ENCODE assay signal across 21 cellular contexts in genomic region chr2:38683766-38684165, GRCh38.
"Had no signal": no experiment of that assay in that cellular context is flagged by ENCODE, and none has a peak within 500 bp of the region (broad histone marks: within the 10 kb centered on the region; RNA-seq: fewer than 3 reads in every experiment).

No MANE protein-coding gene starts in this region.

- FAIRE-seq: endometrium, frontal cortex had no signal

- H3K4me3 Mint-ChIP-seq: naive B cell; nephron progenitor cell; stimulated activated memory B cell treated with anti-CD40 and anti-IgM and Interleukin-4, amounts not matched to agents 10 μg/mL and 1 μg/mL and 100 μg/mL, for 72 hours had no signal

- H3K9me3 Mint-ChIP-seq: naive B cell; nephron progenitor cell; stimulated activated memory B cell treated with anti-CD40 and anti-IgM and Interleukin-4, amounts not matched to agents 10 μg/mL and 1 μg/mL and 100 μg/mL, for 72 hours; stimulated activated naive CD8-positive, alpha-beta T cell treated with anti-CD3 and anti-CD28 coated beads, Interleukin-15, Interleukin-2, amounts not matched to agents 100 ng/mL and 50 ng/mL, for 24 hours had no signal

- H3K27ac ChIP-seq: dorsolateral prefrontal cortex, parathyroid adenoma, tibial nerve had no signal

- H3K36me3 ChIP-seq: prostate gland had no signal

- H3K27ac Mint-ChIP-seq: nephron progenitor cell; stimulated activated memory B cell treated with anti-CD40 and anti-IgM and Interleukin-4, amounts not matched to agents 10 μg/mL and 1 μg/mL and 100 μg/mL, for 72 hours; stimulated activated naive CD8-positive, alpha-beta T cell treated with anti-CD3 and anti-CD28 coated beads, Interleukin-15, Interleukin-2, amounts not matched to agents 100 ng/mL and 50 ng/mL, for 24 hours had no signal

- DNase-seq: cortex of kidney; dorsolateral prefrontal cortex; effector CD8-positive, alpha-beta T cell; heart left ventricle; hippocampal formation; left colon; left ventricle myocardium superior; mesendoderm; naive B cell; nephron progenitor cell; right lobe of liver; stimulated activated CD4-positive, alpha-beta T cell treated with anti-CD3 and anti-CD28 coated beads, Interleukin-4, amount 100 ng/mL, for 1 hour; stimulated activated CD8-positive, alpha-beta memory T cell treated with anti-CD3 and anti-CD28 coated beads, Interleukin-4, amount 100 ng/mL, for 48 hours had no signal

- ATAC-seq: esophagus mucosa; heart left ventricle; left colon; left ventricle myocardium superior; right lobe of liver; stimulated activated memory B cell treated with anti-CD40 and anti-IgM and Interleukin-4, amounts not matched to agents 10 μg/mL and 1 μg/mL and 100 μg/mL, for 72 hours had no signal

- H3K27me3 Mint-ChIP-seq: naive B cell; stimulated activated memory B cell treated with anti-CD40 and anti-IgM and Interleukin-4, amounts not matched to agents 10 μg/mL and 1 μg/mL and 100 μg/mL, for 72 hours; stimulated activated naive CD8-positive, alpha-beta T cell treated with anti-CD3 and anti-CD28 coated beads, Interleukin-15, Interleukin-2, amounts not matched to agents 100 ng/mL and 50 ng/mL, for 24 hours had no signal

- H3K27me3 ChIP-seq: dorsolateral prefrontal cortex, heart left ventricle, right lobe of liver, tibial nerve had no signal

- H3K4me1 Mint-ChIP-seq: stimulated activated memory B cell treated with anti-CD40 and anti-IgM and Interleukin-4, amounts not matched to agents 10 μg/mL and 1 μg/mL and 100 μg/mL, for 72 hours had no signal

- H3K4me3 ChIP-seq: dorsolateral prefrontal cortex, heart left ventricle, prostate gland, right lobe of liver, tibial nerve had no signal

- H3K9me3 ChIP-seq: heart left ventricle, prostate gland, right lobe of liver, tibial nerve had no signal
